ENCODE assay signal across 14 cellular contexts in the genomic region with DNA sequence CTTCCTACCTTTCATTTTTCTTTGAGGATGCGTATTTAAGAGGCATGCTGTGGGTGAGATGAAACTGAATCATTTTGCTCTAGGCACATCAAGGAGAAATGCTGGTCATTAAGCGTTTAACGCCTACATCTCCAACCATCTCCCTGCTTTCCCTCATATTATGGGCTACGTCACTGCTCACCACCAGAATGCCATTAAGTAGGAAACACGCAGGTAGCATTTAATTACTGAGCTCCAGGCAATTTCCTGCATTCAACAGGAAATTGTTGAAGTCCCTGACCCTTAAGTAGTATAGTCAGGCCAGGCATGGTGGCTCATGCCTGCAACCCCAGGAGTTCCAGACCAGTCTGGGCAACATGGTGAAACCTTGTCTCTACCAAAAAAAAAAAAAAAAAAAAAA.
"Had no signal": no experiment of that assay in that cellular context is flagged by ENCODE, and none has a peak within 500 bp of the region (broad histone marks: within the 10 kb centered on the region; RNA-seq: fewer than 3 reads in every experiment).

No MANE protein-coding gene starts in this region.

- H3K36me3 ChIP-seq: prostate gland had no signal

- H3K4me3 ChIP-seq: mucosa of descending colon, prostate gland had no signal

- DNase-seq: activated CD4-positive, alpha-beta T cell treated with anti-CD3 and anti-CD28 coated beads for 36 hours; activated CD8-positive, alpha-beta T cell treated with anti-CD3 and anti-CD28 coated beads, Interleukin-2, amount 10 ng/mL, durations not matched to agents 7 days and 5 days; activated effector memory CD4-positive, alpha-beta T cell treated with Interleukin-2 at 50 U/mL for 16 hours; central memory CD4-positive, alpha-beta T cell; left colon; mammary epithelial cell; mucosa of descending colon; naive thymus-derived CD8-positive, alpha-beta T cell; nucleus accumbens; SK-N-SH; stimulated activated CD4-positive, alpha-beta T cell treated with anti-CD3 and anti-CD28 coated beads, Interleukin-4, amount 100 ng/mL, for 1 hour; stimulated activated CD8-positive, alpha-beta memory T cell treated with anti-CD3 and anti-CD28 coated beads, Interleukin-4, amount 100 ng/mL, for 48 hours; T-helper 1 cell had no signal

- H3K9me3 ChIP-seq: mucosa of descending colon, prostate gland, SK-N-SH had no signal

- H3K27ac ChIP-seq: prostate gland had no signal
